ENCODE assay signal across 18 cellular contexts in the genomic region with DNA sequence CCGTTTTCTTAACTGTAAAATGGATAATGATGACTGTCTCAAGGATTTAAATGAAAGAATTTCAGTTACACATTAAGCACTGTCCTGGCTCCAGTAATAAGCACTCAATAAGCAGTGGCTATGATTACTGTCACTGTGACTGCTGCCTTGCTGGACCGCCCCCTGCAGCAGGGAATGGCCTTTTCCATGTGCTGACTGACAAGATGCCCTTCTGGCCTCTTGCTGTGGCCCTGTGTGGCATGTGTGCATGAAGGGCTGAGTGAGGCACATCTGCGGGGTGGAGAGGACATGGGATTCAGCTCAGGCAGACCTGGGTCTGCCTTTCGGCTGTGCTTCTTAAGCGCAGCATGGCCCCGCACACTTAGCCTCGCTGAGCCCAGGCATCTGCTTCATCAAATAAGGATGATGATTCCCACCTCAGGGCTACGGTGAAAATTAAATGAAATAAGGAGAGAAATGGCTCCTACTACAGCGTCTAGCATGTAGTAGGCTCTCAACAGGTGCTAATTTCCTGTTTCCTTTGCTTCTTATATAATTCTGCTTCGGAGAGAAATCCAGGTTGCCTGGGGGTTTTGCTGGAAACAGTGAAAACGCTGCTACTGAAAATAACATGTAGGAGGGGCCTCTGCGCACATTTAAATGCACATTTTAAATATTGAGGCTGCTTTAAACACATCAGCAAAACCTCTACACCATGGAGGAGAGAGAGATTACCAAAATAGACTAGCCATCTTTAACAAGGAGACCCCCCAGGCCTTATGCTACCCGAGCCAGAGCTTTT.
"Had no signal": no experiment of that assay in that cellular context is flagged by ENCODE, and none has a peak within 500 bp of the region (broad histone marks: within the 10 kb centered on the region; RNA-seq: fewer than 3 reads in every experiment).

No MANE protein-coding gene starts in this region.

- H3K9me3 ChIP-seq: mucosa of descending colon, neutrophil had no signal

- FAIRE-seq: frontal cortex, TTC549 had no signal

- H3K27me3 ChIP-seq: dorsolateral prefrontal cortex, neutrophil had no signal

- H3K4me1 ChIP-seq: parathyroid adenoma had no signal

- H2AFZ ChIP-seq: parathyroid adenoma had no signal

- H3K9ac ChIP-seq: parathyroid adenoma had no signal

- ATAC-seq: activated CD4-positive, alpha-beta T cell treated with anti-CD3 and anti-CD28 coated beads for 36 hours; activated naive CD4-positive, alpha-beta T cell treated with anti-CD3 and anti-CD28 coated beads, Interleukin-2, amount 50 U/mL, for 72 hours; mucosa of descending colon had no signal

- H3K27ac ChIP-seq: neutrophil, parathyroid adenoma had no signal

- H3K79me2 ChIP-seq: parathyroid adenoma had no signal

- H3K4me3 ChIP-seq: dorsolateral prefrontal cortex, mucosa of descending colon had no signal

- DNase-seq: activated CD4-positive, alpha-beta T cell treated with anti-CD3 and anti-CD28 coated beads for 36 hours; activated CD4-positive, alpha-beta T cell treated with anti-CD3 and anti-CD28 coated beads, Interleukin-2, amount 50 U/mL, for 48 hours; activated gamma-delta T cell treated with Interleukin-2 at 50 U/mL for 16 hours; activated T-cell treated with anti-CD3 and anti-CD28 coated beads for 4 hours; dorsolateral prefrontal cortex; erythroblast; mucosa of descending colon; naive B cell; retina; stimulated activated CD4-positive, alpha-beta T cell treated with anti-CD3 and anti-CD28 coated beads, Interleukin-12 subunit alpha, Interleukin-12 subunit beta, amount 100 ng/mL, for 4 hours; stimulated activated CD4-positive, alpha-beta T cell treated with anti-CD3 and anti-CD28 coated beads, Interleukin-1b, Interleukin-23, amount 100 ng/mL, for 48 hours; stimulated activated naive CD4-positive, alpha-beta T cell treated with Interleukin-2 at 50 U/mL for 16 hours; substantia nigra had no signal
